ENCODE assay signal across 8 cellular contexts in genomic region chr1:211606327-211606913, GRCh38.
DNase-seq lines count a peak whose midpoint lies in the region; ATAC-seq and TF ChIP-seq lines count a peak whose summit lies in the region.

No MANE protein-coding gene starts in this region.

- no peaks in the 10 kb centered on the region for H4K20me1 ChIP-seq in MM.1S (ENCODE audit: insufficient read depth, low read length)

- peak; percentile 93 for ATAC-seq in GM21529 (IDR thresholded peaks at IDR 0.05; ENCODE audit: unreplicated experiment)
- no peak for ATAC-seq in effector memory CD8-positive, alpha-beta T cell (replicated peaks)

- peaks cover 8% of the 10 kb centered on the region in 2 donors for H3K4me1 Mint-ChIP-seq in effector memory CD8-positive, alpha-beta T cell (ENCODE audit: low read depth in 2 of 2)

- peak; percentile 69 for DNase-seq in GM13976 (ENCODE audit: low spot score)
- DNase-seq in MM.1S = peak; percentile 86
- no peak for DNase-seq in effector memory CD8-positive, alpha-beta T cell
- DNase-seq in NCI-H2196 treated with DMSO at 0.1 percent for 48 hours (lab: John Stamatoyannopoulos, UW; ENCODE audit: unreplicated experiment) = no peak
- DNase-seq in NCI-H1105 (lab: John Stamatoyannopoulos, UW) = no peak
- DNase-seq in DMS153 (lab: John Stamatoyannopoulos, UW) = no peak
- DNase-seq in hepatic stellate cell (ENCODE audit: low spot score) = no peak

- peak overlapping the region; percentile 54 for H3K9ac ChIP-seq in MM.1S (ENCODE audit: low read length)

- H2AFZ ChIP-seq in MM.1S (ENCODE audit: low read length) = peak overlapping the region; percentile 95

- H3K27ac Mint-ChIP-seq in effector memory CD8-positive, alpha-beta T cell = no peak overlapping the region

- no peaks in the 10 kb centered on the region for H3K27me3 ChIP-seq in MM.1S (replicated peaks; ENCODE audit: insufficient read depth, low read length)

- no peaks in the 10 kb centered on the region for H3K9me2 ChIP-seq in MM.1S (replicated peaks; ENCODE audit: insufficient read depth, low read length)

- H3K36me3 Mint-ChIP-seq in effector memory CD8-positive, alpha-beta T cell (ENCODE audit: insufficient read depth) = peaks cover 3% of the 10 kb centered on the region

- H3F3A ChIP-seq in MM.1S (ENCODE audit: insufficient read depth, low read length) = peaks cover 8% of the 10 kb centered on the region

- peaks cover 14% of the 10 kb centered on the region for H3K79me2 ChIP-seq in MM.1S (ENCODE audit: low read length)

- no peaks in the 10 kb centered on the region for H3K36me3 ChIP-seq in MM.1S (replicated peaks; ENCODE audit: insufficient read depth, low read length)

- peaks cover 11% of the 10 kb centered on the region; the same call in 1 of the 2 replicates for H3K4me1 ChIP-seq in MM.1S (ENCODE audit: low read length)

- H3K27me3 Mint-ChIP-seq in effector memory CD8-positive, alpha-beta T cell = peaks cover 21 to 40% of the 10 kb centered on the region in 2 donors

- H3K4me2 ChIP-seq in MM.1S (ENCODE audit: low read depth, low read length) = peak overlapping the region; percentile 84

- TF ChIP-seq CTCF in GM13976 (IDR thresholded peaks at IDR 0.05; ENCODE audit: borderline replicate concordance, control extremely low read depth, extremely low read depth, insufficient read depth, missing control alignments) = no peak
- no peak for TF ChIP-seq CTCF in MM.1S (IDR thresholded peaks at IDR 0.05; ENCODE audit: low read length)

- in situ Hi-C loops in GM13976 (cut with MboI; ENCODE audit: low sequenced_read_pairs, unreplicated experiment) = no loop called here

- H3K9me3 ChIP-seq in MM.1S (replicated peaks; ENCODE audit: insufficient read depth, low read length) = no peaks in the 10 kb centered on the region

- peak overlapping the region; percentile 59 for H3K4me3 ChIP-seq in MM.1S (ENCODE audit: low read length)

- H3K9me3 Mint-ChIP-seq in effector memory CD8-positive, alpha-beta T cell = no peaks in the 10 kb centered on the region

- H3K27ac ChIP-seq in MM.1S (ENCODE audit: low read length) = peak overlapping the region; percentile 66

- peak overlapping the region; percentile 47 to 55 for H3K4me3 Mint-ChIP-seq in effector memory CD8-positive, alpha-beta T cell

Comparison
In these comparisons a context has a peak if more than half of its experiments do, and no peak if none do; other contexts are left out.
1. DNase-seq: peak in GM13976 (single experiment) and MM.1S (single experiment); none in effector memory CD8-positive, alpha-beta T cell (0 of 3), NCI-H2196 treated with DMSO at 0.1 percent for 48 hours (single experiment), NCI-H1105 (single experiment), DMS153 (single experiment) and hepatic stellate cell (single experiment).